In the genomic region with DNA sequence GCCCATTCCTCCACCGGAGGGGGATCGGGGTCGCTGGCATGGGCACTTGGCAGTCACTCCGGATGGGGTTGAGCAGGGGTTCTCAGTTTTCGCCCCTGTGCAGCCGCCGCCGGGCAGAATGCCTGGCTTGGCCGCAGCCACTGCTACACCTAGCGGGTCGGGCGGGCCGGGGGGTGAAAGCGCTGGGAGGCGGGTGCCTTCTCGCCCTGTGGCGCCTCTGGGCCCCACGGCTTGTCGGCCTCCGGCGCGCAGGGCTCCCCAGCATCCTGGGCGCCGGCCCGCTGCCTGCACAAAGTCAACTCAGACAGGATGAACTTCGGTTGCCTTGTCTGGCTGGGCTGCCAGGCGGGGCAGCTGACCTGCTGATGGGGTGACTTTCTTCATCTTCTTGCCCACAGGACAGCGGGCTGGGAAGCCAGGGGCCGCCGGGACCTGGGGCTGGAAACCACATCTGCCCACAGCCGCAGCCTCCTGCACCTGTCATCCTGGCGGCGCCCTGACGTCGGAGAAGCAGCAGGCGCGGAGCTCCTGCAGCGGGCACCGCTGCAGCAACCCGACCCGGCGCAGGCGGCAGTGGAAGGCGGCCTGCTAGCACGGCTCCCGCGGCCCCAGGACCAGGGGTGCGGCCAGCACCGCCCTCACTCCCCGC, we compare ENCODE assay signal across 8 cellular contexts. TPM values are rescaled to one million over a fixed set of nuclear protein-coding genes. Genes with fewer than 3 reads are reported as not detected.
DNase-seq lines count a peak whose midpoint lies in the region; ATAC-seq, FAIRE-seq and TF ChIP-seq lines count a peak whose summit lies in the region.

No MANE protein-coding gene starts in this region.

- in situ Hi-C loops in GM12878 (cut with MboI) = no loop called here

- H3K4me3 ChIP-seq in GM12878 = no peak overlapping the region
- H3K4me3 ChIP-seq in left lung = peak overlapping the region; percentile 23 to 49

- no peak for TF ChIP-seq EP300 in GM12878 (IDR thresholded peaks at IDR 0.05; ENCODE audit: borderline replicate concordance in 1 of 2, control insufficient read depth in 1 of 2, low read depth in 2 of 2, low read length in 2 of 2)

- H4K20me1 ChIP-seq in GM12878 (ENCODE audit: control insufficient read depth, insufficient read depth) = no peaks in the 10 kb centered on the region

- peaks cover 4 to 6% of the 10 kb centered on the region in 2 experiments for H3K27me3 ChIP-seq in GM12878 (replicated peaks in 1 of 2; ENCODE audit: control insufficient read depth in 2 of 2, insufficient read depth in 2 of 2, low read length in 1 of 2)
- peaks cover 37 to 65% of the 10 kb centered on the region in 2 donors for H3K27me3 ChIP-seq in left lung

- CTCF ChIA-PET in GM12878 (lab: Yijun Ruan, JAX) = no interaction called here

- no peaks in the 10 kb centered on the region for H3K79me2 ChIP-seq in GM12878 (ENCODE audit: control insufficient read depth, insufficient read depth, low read length)

- H3K9ac ChIP-seq in GM12878 (ENCODE audit: control insufficient read depth, insufficient read depth, low read length) = no peak overlapping the region

- intact Hi-C loops in GM12878 (cut with micrococcal nuclease; ENCODE audit: unreplicated experiment) = no loop called here
- intact Hi-C loops in left lung (cut with DNase I) = no loop called here

- no peaks in the 10 kb centered on the region for H3K36me3 ChIP-seq in GM12878 (ENCODE audit: control insufficient read depth in 2 of 2, insufficient read depth in 2 of 2, low read length in 1 of 2)
- H3K36me3 ChIP-seq in left lung = no peaks in the 10 kb centered on the region

- no TSS peak for BruUV-seq in GM12878 (replicated peaks; lab: Mats Ljungman, UMichigan)

- SMC1A ChIA-PET in GM12878 (lab: Charles Lee; ENCODE audit: uncharacterized antibody, unreplicated experiment) = no interaction called here

- H3K4me1 ChIP-seq in GM12878 (ENCODE audit: control insufficient read depth, insufficient read depth, low read length) (no peaks in the 10 kb centered on the region), left lung (peaks cover 0 to 30% of the 10 kb centered on the region in 2 donors)

- DNase-seq in GM10266 (ENCODE audit: extremely low spot score) (peak; percentile 20), SW480 (ENCODE audit: low spot score) (peak; percentile 59), GM12878 (ENCODE audit: low read depth, low spot score) (no peak), left lung (peak; percentile 40 to 90), LoVo (ENCODE audit: low spot score) (no peak), cerebellum (ENCODE audit: low spot score) (no peak)
- peak; percentile 15 to 29 (median 26) for DNase-seq in stimulated activated CD4-positive, alpha-beta T cell treated with anti-CD3 and anti-CD28 coated beads, TNF-alpha, amount 100 ng/mL, for 4 hours (ENCODE audit: low read depth in 3 of 3)

- no peak for TF ChIP-seq CTCF in GM10266 (IDR thresholded peaks at IDR 0.05; ENCODE audit: control insufficient read depth, insufficient read depth, low read depth, missing control alignments)
- TF ChIP-seq CTCF in GM12878 (IDR thresholded peaks at IDR 0.05 in 2 of 3, conservative IDR thresholded peaks at IDR 0.05 in 1 of 3; ENCODE audit: control insufficient read depth in 2 of 3, extremely low read depth in 1 of 3, insufficient read depth in 1 of 3, low read depth in 3 of 3, low read length in 3 of 3) = no peak
- no peak for TF ChIP-seq CTCF in left lung (IDR thresholded peaks at IDR 0.05)

- peak; percentile 28 for ATAC-seq in HG02852 (IDR thresholded peaks at IDR 0.05; ENCODE audit: unreplicated experiment)
- peak; percentile 68 for ATAC-seq in GM12878
- ATAC-seq in left lung = peak; percentile 44

- RAD21 ChIA-PET in GM12878 (lab: Charles Lee; ENCODE audit: unreplicated experiment) = no interaction called here

- H3K4me2 ChIP-seq in GM12878 (ENCODE audit: control insufficient read depth, insufficient read depth) = peak overlapping the region; percentile 9; the same call in 1 of the 2 replicates

- no peak for TF ChIP-seq RAD21 in GM12878 (IDR thresholded peaks at IDR 0.05; ENCODE audit: insufficient read depth, low read depth, low read length)

- H3K27ac ChIP-seq in GM12878 (ENCODE audit: control insufficient read depth, insufficient read depth) (no peak overlapping the region), left lung (peak overlapping the region; percentile 45 to 61)

- no peak for TF ChIP-seq POLR2A in GM12878 (IDR thresholded peaks at IDR 0.05; ENCODE audit: low read depth, low read length)

- H2AFZ ChIP-seq in GM12878 (ENCODE audit: control insufficient read depth, low read depth, low read length) = no peak overlapping the region

- H3K9me3 ChIP-seq in GM12878 (replicated peaks; ENCODE audit: control insufficient read depth, insufficient read depth, low read length) (no peaks in the 10 kb centered on the region; the same call in 2 of the 3 replicates), left lung (peaks cover 0 to 2% of the 10 kb centered on the region in 2 donors)

- POLR2A ChIA-PET in GM12878 (lab: Charles Lee) = no interaction called here

- FAIRE-seq in GM12878 (lab: Jason Lieb, UNC) = no peak

- WGBS in GM12878 (ENCODE audit: insufficient coverage, insufficient replicate concordance, low lambda C conversion rate, missing lambda C conversion rate) = 4% methylated on average over 33 of the region's 50 CpGs

TF ChIP-seq in GM12878, 131 proteins besides CTCF, POLR2A, EP300 and RAD21:
- TF ChIP-seq GATAD2B (conservative IDR thresholded peaks at IDR 0.05; ENCODE audit: low read depth) (no peak), BRCA1 (IDR thresholded peaks at IDR 0.05; ENCODE audit: low read depth, low read length) (no peak), MTA3 (IDR thresholded peaks at IDR 0.05; ENCODE audit: borderline replicate concordance, low read length) (no peak), KDM1A (IDR thresholded peaks at IDR 0.05; ENCODE audit: borderline replicate concordance) (no peak), BMI1 (IDR thresholded peaks at IDR 0.05; ENCODE audit: borderline replicate concordance) (no peak)
- TF ChIP-seq, protein P1, sequence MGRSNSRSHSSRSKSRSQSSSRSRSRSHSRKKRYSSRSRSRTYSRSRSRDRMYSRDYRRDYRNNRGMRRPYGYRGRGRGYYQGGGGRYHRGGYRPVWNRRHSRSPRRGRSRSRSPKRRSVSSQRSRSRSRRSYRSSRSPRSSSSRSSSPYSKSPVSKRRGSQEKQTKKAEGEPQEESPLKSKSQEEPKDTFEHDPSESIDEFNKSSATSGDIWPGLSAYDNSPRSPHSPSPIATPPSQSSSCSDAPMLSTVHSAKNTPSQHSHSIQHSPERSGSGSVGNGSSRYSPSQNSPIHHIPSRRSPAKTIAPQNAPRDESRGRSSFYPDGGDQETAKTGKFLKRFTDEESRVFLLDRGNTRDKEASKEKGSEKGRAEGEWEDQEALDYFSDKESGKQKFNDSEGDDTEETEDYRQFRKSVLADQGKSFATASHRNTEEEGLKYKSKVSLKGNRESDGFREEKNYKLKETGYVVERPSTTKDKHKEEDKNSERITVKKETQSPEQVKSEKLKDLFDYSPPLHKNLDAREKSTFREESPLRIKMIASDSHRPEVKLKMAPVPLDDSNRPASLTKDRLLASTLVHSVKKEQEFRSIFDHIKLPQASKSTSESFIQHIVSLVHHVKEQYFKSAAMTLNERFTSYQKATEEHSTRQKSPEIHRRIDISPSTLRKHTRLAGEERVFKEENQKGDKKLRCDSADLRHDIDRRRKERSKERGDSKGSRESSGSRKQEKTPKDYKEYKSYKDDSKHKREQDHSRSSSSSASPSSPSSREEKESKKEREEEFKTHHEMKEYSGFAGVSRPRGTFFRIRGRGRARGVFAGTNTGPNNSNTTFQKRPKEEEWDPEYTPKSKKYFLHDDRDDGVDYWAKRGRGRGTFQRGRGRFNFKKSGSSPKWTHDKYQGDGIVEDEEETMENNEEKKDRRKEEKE (IDR thresholded peaks at IDR 0.05) = no peak
- TF ChIP-seq, protein P2, sequence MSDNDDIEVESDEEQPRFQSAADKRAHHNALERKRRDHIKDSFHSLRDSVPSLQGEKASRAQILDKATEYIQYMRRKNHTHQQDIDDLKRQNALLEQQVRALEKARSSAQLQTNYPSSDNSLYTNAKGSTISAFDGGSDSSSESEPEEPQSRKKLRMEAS (IDR thresholded peaks at IDR 0.05; ENCODE audit: low read depth, low read length) = no peak
- TF ChIP-seq, protein P3, sequence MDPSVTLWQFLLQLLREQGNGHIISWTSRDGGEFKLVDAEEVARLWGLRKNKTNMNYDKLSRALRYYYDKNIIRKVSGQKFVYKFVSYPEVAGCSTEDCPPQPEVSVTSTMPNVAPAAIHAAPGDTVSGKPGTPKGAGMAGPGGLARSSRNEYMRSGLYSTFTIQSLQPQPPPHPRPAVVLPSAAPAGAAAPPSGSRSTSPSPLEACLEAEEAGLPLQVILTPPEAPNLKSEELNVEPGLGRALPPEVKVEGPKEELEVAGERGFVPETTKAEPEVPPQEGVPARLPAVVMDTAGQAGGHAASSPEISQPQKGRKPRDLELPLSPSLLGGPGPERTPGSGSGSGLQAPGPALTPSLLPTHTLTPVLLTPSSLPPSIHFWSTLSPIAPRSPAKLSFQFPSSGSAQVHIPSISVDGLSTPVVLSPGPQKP (IDR thresholded peaks at IDR 0.05; ENCODE audit: low read depth, low read length) = no peak

RNA-seq across cellular contexts. Expression of a gene that starts 1.2 kb away (rescaled TPM):
- total RNA-seq in GM12878 (2013; cell fraction: nucleolus; rRNA removed) = not detected in 2 replicates
- total RNA-seq in GM12878 (2014; rRNA removed) (not detected in 2 replicates), GM12878 (2014; rRNA removed; fragmentation: Illumina TruSeq; extraction: Trizol) (not detected in 2 replicates), GM12878 (2021) (not detected in 2 replicates), left lung (1 to 10 TPM; 5.4 to 7.0 TPM), cerebellum (7.3 TPM)
- polyA plus RNA-seq in GM12878 (2011; ENCODE audit: low read depth) = not detected
- polyA plus RNA-seq in GM12878 (2011; rRNA removed) (0.37 and 0.52 TPM in 2 replicates), GM12878 (2014; fragmentation: Illumina TruSeq; extraction: Trizol) (not detected in 2 replicates), GM12878 (2014; fragmentation: Nextera tagmentation; extraction: Ambion mirVana) (not detected), GM12878 (2014; rRNA removed) (not detected in 2 replicates), GM12878 (2016; fragmentation: Nextera tagmentation; extraction: Ambion mirVana) (not detected)
- 0.01 and 0.03 TPM in 2 replicates for polyA plus RNA-seq in GM12878 (2011; cell fraction: cytosol; rRNA removed)
- 0.09 and 0.85 TPM in 2 replicates for polyA plus RNA-seq in GM12878 (2011; cell fraction: nucleus; rRNA removed)
- 0.07 TPM in 1 of 2 replicates, not detected in the other for polyA plus RNA-seq in GM12878 (2012)
- polyA minus RNA-seq in GM12878 (2011; rRNA and poly(A)+ RNA removed) = 0.15 TPM in 1 of 2 replicates, not detected in the other
- polyA minus RNA-seq in GM12878 (2011; cell fraction: cytosol; rRNA and poly(A)+ RNA removed) = not detected in 2 replicates
- polyA minus RNA-seq in GM12878 (2011; cell fraction: nucleus; rRNA and poly(A)+ RNA removed) = 0.12 and 1.5 TPM in 2 replicates

Comparison
In these comparisons a context has a peak if more than half of its experiments do, and no peak if none do; other contexts are left out.
1. DNase-seq: peak in GM10266 (single experiment), SW480 (single experiment), left lung (2 of 2) and stimulated activated CD4-positive, alpha-beta T cell treated with anti-CD3 and anti-CD28 coated beads, TNF-alpha, amount 100 ng/mL, for 4 hours (3 of 3); none in GM12878 (single experiment), LoVo (single experiment) and cerebellum (single experiment).
2. Peak in every context shown above with its lines, with median percentiles within 50 percentile points of each other: ATAC-seq.